24 cellular contexts compared by ENCODE assay signal in genomic region chr17:18074566-18075272, GRCh38.
"Had no signal": no experiment of that assay in that cellular context is flagged by ENCODE, and none has a peak within 500 bp of the region (broad histone marks: within the 10 kb centered on the region; RNA-seq: fewer than 3 reads in every experiment).

No MANE protein-coding gene starts in this region.

- FAIRE-seq: astrocyte had no signal

- H3K4me3 ChIP-seq: Peyer's patch, SJCRH30 had no signal

- H3K36me3 ChIP-seq: Peyer's patch, SJCRH30 had no signal

- H3K4me1 ChIP-seq: Peyer's patch had no signal

- H3K27ac Mint-ChIP-seq: activated CD8-positive, alpha-beta memory T cell treated with anti-CD3 and anti-CD28 coated beads, Interleukin-2, amount 10 ng/mL, durations not matched to agents 7 days and 5 days; activated naive CD4-positive, alpha-beta T cell treated with anti-CD3 and anti-CD28 coated beads, Interleukin-2, amount 50 U/mL, for 72 hours; activated T-cell treated with anti-CD3 and anti-CD28 coated beads, Interleukin-2, amount 50 U/mL, for 24 hours; activated T-helper 1 cell treated with anti-CD3 and anti-CD28 coated beads, Interleukin-12 subunit alpha, Interleukin-12 subunit beta, Interleukin-2, Interleukin-4 antibody, amounts not matched to agents 30 ng/mL and 10 ng/mL and 1 ng/mL, durations not matched to agents 14 hours and 24 hours and 36 hours; brain; T-helper 1 cell treated with Interleukin-12 subunit alpha and Interleukin-12 subunit beta and Interleukin-4 antibody, amounts not matched to agents 30 μg/mL and 1 μg/mL, for 36 hours had no signal

- H3K36me3 Mint-ChIP-seq: activated CD8-positive, alpha-beta memory T cell treated with anti-CD3 and anti-CD28 coated beads, Interleukin-2, amount 10 ng/mL, durations not matched to agents 7 days and 5 days; activated naive CD4-positive, alpha-beta T cell treated with anti-CD3 and anti-CD28 coated beads, Interleukin-2, amount 50 U/mL, for 72 hours; brain had no signal

- H3K9me3 Mint-ChIP-seq: activated naive CD4-positive, alpha-beta T cell treated with anti-CD3 and anti-CD28 coated beads, Interleukin-2, amount 50 U/mL, for 72 hours; activated T-cell treated with anti-CD3 and anti-CD28 coated beads, Interleukin-2, amount 50 U/mL, for 24 hours; activated T-helper 1 cell treated with anti-CD3 and anti-CD28 coated beads, Interleukin-12 subunit alpha, Interleukin-12 subunit beta, Interleukin-2, Interleukin-4 antibody, amounts not matched to agents 30 ng/mL and 10 ng/mL and 1 ng/mL, durations not matched to agents 14 hours and 24 hours and 36 hours; brain; central memory CD8-positive, alpha-beta T cell; T-helper 1 cell treated with Interleukin-12 subunit alpha and Interleukin-12 subunit beta and Interleukin-4 antibody, amounts not matched to agents 30 μg/mL and 1 μg/mL, for 36 hours had no signal

- H3K27ac ChIP-seq: Peyer's patch, RWPE1, SJCRH30 had no signal

- H3K4me3 Mint-ChIP-seq: activated CD8-positive, alpha-beta memory T cell treated with anti-CD3 and anti-CD28 coated beads, Interleukin-2, amount 10 ng/mL, durations not matched to agents 7 days and 5 days; activated T-cell treated with anti-CD3 and anti-CD28 coated beads, Interleukin-2, amount 50 U/mL, for 24 hours; activated T-helper 1 cell treated with anti-CD3 and anti-CD28 coated beads, Interleukin-12 subunit alpha, Interleukin-12 subunit beta, Interleukin-2, Interleukin-4 antibody, amounts not matched to agents 30 ng/mL and 10 ng/mL and 1 ng/mL, durations not matched to agents 14 hours and 24 hours and 36 hours; brain; central memory CD8-positive, alpha-beta T cell; T-helper 1 cell treated with Interleukin-12 subunit alpha and Interleukin-12 subunit beta and Interleukin-4 antibody, amounts not matched to agents 30 μg/mL and 1 μg/mL, for 36 hours had no signal

- H3K27me3 ChIP-seq: Peyer's patch had no signal

- H3K9me3 ChIP-seq: Peyer's patch, SJCRH30 had no signal

- DNase-seq: activated CD4-positive, alpha-beta T cell treated with anti-CD3 and anti-CD28 coated beads for 4 hours; activated CD4-positive, alpha-beta T cell treated with anti-CD3 and anti-CD28 coated beads, Interleukin-2, amount 50 U/mL, for 48 hours; activated CD8-positive, alpha-beta memory T cell treated with anti-CD3 and anti-CD28 coated beads, Interleukin-2, amount 10 ng/mL, durations not matched to agents 7 days and 5 days; activated effector memory CD4-positive, alpha-beta T cell treated with Interleukin-2 at 50 U/mL for 16 hours; activated naive CD4-positive, alpha-beta T cell; activated T-cell treated with anti-CD3 and anti-CD28 coated beads, Interleukin-2, amount 50 U/mL, for 24 hours; KG1; NCI-H1092; NCI-H1417; NCI-H1930; NCI-H2107; NCI-H510A treated with DMSO at 0.1 percent for 48 hours; NCI-H69; Peyer's patch; Right ventricle myocardium superior; SJCRH30 had no signal

- ATAC-seq: activated CD4-positive, CD25-positive, alpha-beta regulatory T cell treated with anti-CD3 and anti-CD28 coated beads, Interleukin-2, amount 50 U/mL, for 24 hours; activated CD8-positive, alpha-beta memory T cell treated with anti-CD3 and anti-CD28 coated beads, Interleukin-2, amount 10 ng/mL, durations not matched to agents 7 days and 5 days; activated naive CD4-positive, alpha-beta T cell treated with anti-CD3 and anti-CD28 coated beads, Interleukin-2, amount 50 U/mL, for 72 hours had no signal
